ENCODE assay signal across 16 cellular contexts in genomic region chr3:89171681-89172080, GRCh38.
"Had no signal": no experiment of that assay in that cellular context is flagged by ENCODE, and none has a peak within 500 bp of the region (broad histone marks: within the 10 kb centered on the region; RNA-seq: fewer than 3 reads in every experiment).

No MANE protein-coding gene starts in this region.

- H3K4me3 ChIP-seq: left ventricle myocardium inferior, right atrium auricular region, skin epidermis, transverse colon had no signal

- H3K27ac ChIP-seq: left ventricle myocardium inferior, right atrium auricular region, skin epidermis, transverse colon had no signal

- H3K4me1 ChIP-seq: left ventricle myocardium inferior, right atrium auricular region, transverse colon had no signal

- H3K9me3 ChIP-seq: left ventricle myocardium inferior, right atrium auricular region, transverse colon had no signal

- H3K36me3 ChIP-seq: left ventricle myocardium inferior, right atrium auricular region, transverse colon had no signal

- ATAC-seq: activated T-cell treated with anti-CD3 and anti-CD28 coated beads, Interleukin-2, amount 50 U/mL, for 72 hours; naive thymus-derived CD8-positive, alpha-beta T cell had no signal

- H3K27me3 ChIP-seq: right atrium auricular region, transverse colon had no signal

- DNase-seq: activated CD4-positive, alpha-beta T cell treated with anti-CD3 and anti-CD28 coated beads, Interleukin-2, amount 10 ng/mL, durations not matched to agents 7 days and 5 days; activated CD8-positive, alpha-beta memory T cell treated with anti-CD3 and anti-CD28 coated beads, Interleukin-2, amount 50 U/mL, for 48 hours; activated gamma-delta T cell; activated T-cell treated with anti-CD3 and anti-CD28 coated beads, Interleukin-2, amount 50 U/mL, for 72 hours; hippocampal formation; kidney; left ventricle myocardium inferior; naive thymus-derived CD8-positive, alpha-beta T cell; occipital lobe; stimulated activated CD4-positive, alpha-beta T cell treated with anti-CD3 and anti-CD28 coated beads, Interleukin-15, amount 100 ng/mL, for 24 hours; stimulated activated CD4-positive, alpha-beta T cell treated with anti-CD3 and anti-CD28 coated beads, Interleukin-4, amount 100 ng/mL, for 1 hour; stimulated activated naive CD4-positive, alpha-beta T cell; T-helper 2 cell; transverse colon had no signal
